Comparison of ENCODE assay signal across 9 cellular contexts in the genomic region with DNA sequence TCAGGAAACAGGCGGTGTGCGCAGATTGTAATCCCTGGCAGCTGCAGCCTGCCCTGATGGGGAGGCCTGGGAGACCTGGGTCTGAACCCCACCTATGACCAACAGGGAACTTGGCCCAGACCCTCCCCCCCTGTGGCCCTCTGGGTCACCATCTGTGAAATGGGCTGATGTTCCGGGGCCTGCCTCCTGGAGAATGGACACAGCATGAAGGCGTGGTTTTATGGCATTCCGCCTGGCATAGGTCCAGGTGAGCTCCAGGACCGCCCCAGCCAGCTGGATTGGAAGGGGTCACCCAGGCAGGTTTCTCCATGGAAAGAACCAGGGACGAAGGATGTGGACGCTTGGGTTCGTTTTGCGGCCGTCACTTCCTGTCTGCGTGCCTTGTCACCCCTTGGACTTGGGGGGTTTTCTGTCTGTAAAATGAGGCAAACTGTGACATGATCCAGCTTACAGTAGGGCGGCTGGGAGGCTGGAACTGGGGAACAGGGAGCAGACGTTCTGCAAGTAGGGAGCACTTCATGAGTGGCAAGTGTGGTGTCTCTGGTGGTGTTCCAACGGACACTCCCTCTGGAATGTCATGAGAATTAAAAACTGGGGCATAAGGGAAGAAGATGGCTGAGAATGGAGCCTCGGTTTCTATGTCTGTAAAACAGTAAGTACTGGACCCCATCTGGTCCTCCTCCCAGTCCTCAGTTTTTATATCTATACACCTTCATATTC. TPM values are rescaled to one million over a fixed set of nuclear protein-coding genes. Genes with fewer than 3 reads are reported as not detected.
DNase-seq lines count a peak whose midpoint lies in the region; ATAC-seq and TF ChIP-seq lines count a peak whose summit lies in the region.
"Had no signal": no experiment of that assay in that cellular context is flagged by ENCODE, and none has a peak within 500 bp of the region (broad histone marks: within the 10 kb centered on the region; RNA-seq: fewer than 3 reads in every experiment).

No MANE protein-coding gene starts in this region.

- no peaks in the 10 kb centered on the region for H3K36me3 ChIP-seq in mucosa of descending colon (ENCODE audit: low read depth)

- no peaks in the 10 kb centered on the region for H3K9me3 Mint-ChIP-seq in activated naive CD4-positive, alpha-beta T cell treated with anti-CD3 and anti-CD28 coated beads, Interleukin-2, amount 50 U/mL, for 24 hours
- peaks cover 0 to 6% (median 4%) of the 10 kb centered on the region in 5 experiments for H3K9me3 Mint-ChIP-seq in brain
- H3K9me3 Mint-ChIP-seq in type B pancreatic cell: no peaks in the 10 kb centered on the region

- H3K4me3 Mint-ChIP-seq in activated naive CD4-positive, alpha-beta T cell treated with anti-CD3 and anti-CD28 coated beads, Interleukin-2, amount 50 U/mL, for 24 hours: peak overlapping the region; percentile 75
- H3K4me3 Mint-ChIP-seq in brain (peak overlapping the region; percentile 89 to 92 (median 91)), type B pancreatic cell (peak overlapping the region; percentile 88)

- H3K4me1 ChIP-seq in mucosa of descending colon (ENCODE audit: low read depth): peaks cover 23% of the 10 kb centered on the region

- intact Hi-C loops in mucosa of descending colon (cut with DNase I, micrococcal nuclease): no loop called here

- no peak for TF ChIP-seq CTCF in brain (conservative IDR thresholded peaks at IDR 0.05)
- no peak for TF ChIP-seq CTCF in mucosa of descending colon (IDR thresholded peaks at IDR 0.05)
- TF ChIP-seq CTCF in type B pancreatic cell (conservative IDR thresholded peaks at IDR 0.05): no peak

- H3K4me1 Mint-ChIP-seq in activated naive CD4-positive, alpha-beta T cell treated with anti-CD3 and anti-CD28 coated beads, Interleukin-2, amount 50 U/mL, for 24 hours: peaks cover 9% of the 10 kb centered on the region
- H3K4me1 Mint-ChIP-seq in brain (peaks cover 46% of the 10 kb centered on the region), type B pancreatic cell (ENCODE audit: unreplicated experiment) (peaks cover 18% of the 10 kb centered on the region)

- no peak for DNase-seq in activated naive CD4-positive, alpha-beta T cell treated with Interleukin-2 at 50 U/mL for 16 hours
- DNase-seq in mucosa of descending colon: peak; percentile 77 to 83 (median 79)
- no peak for DNase-seq in type B pancreatic cell (ENCODE audit: extremely low spot score, unreplicated experiment)
- DNase-seq in MV-4-11 (lab: John Stamatoyannopoulos, UW): no peak
- DNase-seq in NCI-H2196 treated with DMSO at 0.1 percent for 48 hours (lab: John Stamatoyannopoulos, UW; ENCODE audit: unreplicated experiment): no peak
- DNase-seq: stimulated activated naive CD4-positive, alpha-beta T cell had no signal

- H3K4me3 ChIP-seq in mucosa of descending colon: no peak overlapping the region

- no peaks in the 10 kb centered on the region for H3K9me3 ChIP-seq in mucosa of descending colon

- ATAC-seq in mucosa of descending colon (peak; percentile 49), HG03025 (IDR thresholded peaks at IDR 0.05; ENCODE audit: low FRiP score, unreplicated experiment) (no peak)

- H3K36me3 Mint-ChIP-seq in activated naive CD4-positive, alpha-beta T cell treated with anti-CD3 and anti-CD28 coated beads, Interleukin-2, amount 50 U/mL, for 24 hours: no peaks in the 10 kb centered on the region
- H3K36me3 Mint-ChIP-seq in brain (peaks cover 7% of the 10 kb centered on the region), type B pancreatic cell (no peaks in the 10 kb centered on the region)

- H3K27me3 Mint-ChIP-seq in activated naive CD4-positive, alpha-beta T cell treated with anti-CD3 and anti-CD28 coated beads, Interleukin-2, amount 50 U/mL, for 24 hours: no peaks in the 10 kb centered on the region
- H3K27me3 Mint-ChIP-seq in brain (no peaks in the 10 kb centered on the region), type B pancreatic cell (peaks cover 6% of the 10 kb centered on the region)

- H3K27ac Mint-ChIP-seq in activated naive CD4-positive, alpha-beta T cell treated with anti-CD3 and anti-CD28 coated beads, Interleukin-2, amount 50 U/mL, for 24 hours: peak overlapping the region; percentile 70
- peak overlapping the region; percentile 75 to 92 (median 89) for H3K27ac Mint-ChIP-seq in brain
- H3K27ac Mint-ChIP-seq in type B pancreatic cell: peak overlapping the region; percentile 80

RNA-seq across cellular contexts. Expression of a gene that starts 1.6 kb away (rescaled TPM):
- 87.8 TPM for polyA plus RNA-seq in brain (ENCODE audit: insufficient read depth, low read depth, low replicate concordance)
- 10 to 100 TPM; 48.7 to 77.0 (median 52.5) TPM for total RNA-seq in mucosa of descending colon
- total RNA-seq in type B pancreatic cell (ENCODE audit: low replicate concordance): 28.8 and 32.0 TPM in 2 replicates

Comparison
In these comparisons a context has a peak if more than half of its experiments do, and no peak if none do; other contexts are left out.
1. DNase-seq: peak in mucosa of descending colon (3 of 3); none in activated naive CD4-positive, alpha-beta T cell treated with Interleukin-2 at 50 U/mL for 16 hours (single experiment), type B pancreatic cell (single experiment), MV-4-11 (single experiment) and NCI-H2196 treated with DMSO at 0.1 percent for 48 hours (single experiment).
2. Peak in every context shown above with its lines, with median percentiles within 50 percentile points of each other: H3K27ac Mint-ChIP-seq and H3K4me3 Mint-ChIP-seq.